ENCODE assay signal across 8 cellular contexts in the genomic region with DNA sequence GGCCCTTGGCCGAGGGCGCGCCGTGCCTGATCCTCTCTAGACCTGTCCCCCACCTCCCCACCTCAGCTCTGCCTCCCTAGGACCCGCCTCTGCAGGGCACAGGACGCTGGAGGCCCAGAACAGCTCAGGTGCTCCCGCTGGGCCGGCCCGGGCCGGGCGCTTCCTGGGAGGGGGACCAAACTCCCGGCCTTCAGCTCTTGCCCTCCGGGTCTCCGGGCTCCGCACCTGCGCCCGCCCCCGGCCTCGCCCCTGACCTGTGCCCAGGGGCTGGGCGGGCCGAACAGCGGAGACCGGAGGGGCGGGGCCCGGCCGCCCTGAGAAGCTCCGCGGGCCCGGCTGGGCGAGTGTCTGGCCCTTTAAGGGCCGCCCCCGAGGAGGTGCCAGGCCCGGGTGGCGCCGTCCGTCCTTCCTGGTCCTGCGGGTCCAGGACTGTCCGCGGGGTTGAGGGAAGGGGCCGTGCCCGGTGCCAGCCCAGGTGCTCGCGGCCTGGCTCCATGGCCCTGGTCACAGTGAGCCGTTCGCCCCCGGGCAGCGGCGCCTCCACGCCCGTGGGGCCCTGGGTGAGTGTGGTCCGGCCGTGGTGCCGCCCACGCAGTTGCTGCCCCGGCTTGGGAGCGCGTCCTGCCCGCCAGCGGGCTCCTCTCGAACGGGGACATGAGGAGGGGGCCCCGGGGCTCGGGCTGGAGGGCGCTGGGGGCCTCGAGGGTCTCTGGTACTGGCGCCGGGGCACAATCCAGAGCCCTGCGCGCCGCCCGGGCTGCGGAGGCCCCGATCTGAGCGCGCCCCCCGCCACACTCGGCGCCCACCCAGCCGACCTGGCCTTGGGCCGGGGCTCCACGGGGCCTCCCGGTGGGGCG. TPM values are rescaled to one million over a fixed set of nuclear protein-coding genes. Genes with fewer than 3 reads are reported as not detected.
DNase-seq lines count a peak whose midpoint lies in the region; ATAC-seq and TF ChIP-seq lines count a peak whose summit lies in the region.

Gene SSH3, plus strand, starts transcription at position 399 of the 857 bp plus-strand sequence. Its CDS starts 96 bp downstream, at position 495.

- no TSS peak for BruUV-seq in Panc1 (replicated peaks; lab: Mats Ljungman, UMichigan)

- DNase-seq in AG09309 (ENCODE audit: low read depth) (no peak), Panc1 (ENCODE audit: low read depth, low spot score) (no peak), cardiac septum (ENCODE audit: low spot score) (peak; percentile 94), omental fat pad (ENCODE audit: low spot score) (no peak)

- ATAC-seq in Panc1 (peak; percentile 94), omental fat pad (ENCODE audit: low FRiP score) (peak; percentile 90), HG02852 (IDR thresholded peaks at IDR 0.05; ENCODE audit: unreplicated experiment) (no peak), HG03280 (IDR thresholded peaks at IDR 0.05; ENCODE audit: unreplicated experiment) (no peak)

- peak within 1 kb of the TSS; percentile 79; the same call in 1 of the 2 replicates for H3K27ac ChIP-seq in HEK293 (ENCODE audit: extremely low read depth, low read depth, low read length)
- H3K27ac ChIP-seq in Panc1 (ENCODE audit: low read length), result peak within 1 kb of the TSS; percentile 83
- peak within 1 kb of the TSS; percentile 65 for H3K27ac ChIP-seq in angular gyrus (ENCODE audit: low read depth, low read length)

- intact Hi-C loops in Panc1 (cut with micrococcal nuclease; ENCODE audit: unreplicated experiment), result no loop called here
- intact Hi-C loops in cardiac septum (cut with DNase I), result loop anchor here (2.0 to 5.0 kb wide), 2 partner anchors 13 to 36 kb away; partner anchors contain the start of gene GRK2

- CTCF ChIA-PET in HEK293 (lab: Yijun Ruan, JAX) (interaction anchor here (0.6 to 3.4 kb wide), 5 partner anchors 8 to 292 kb away, joined by 3 to 17 read pairs (median 4); no protein-coding TSS in a partner anchor), Panc1 (lab: Charles Lee) (interaction anchor here (0.6 to 2.3 kb wide), 3 partner anchors 14 to 82 kb away, joined by 3 to 8 read pairs (median 3); no protein-coding TSS in a partner anchor)

- H3K9me3 ChIP-seq in HEK293 (ENCODE audit: control insufficient read depth, insufficient read depth, low read depth, low read length) (no peaks in the 10 kb centered on the region), Panc1 (ENCODE audit: control insufficient read depth, insufficient read depth, low read depth, low read length) (no peaks in the 10 kb centered on the region)

- H3K4me1 ChIP-seq in HEK293 (ENCODE audit: control insufficient read depth, insufficient read depth, low read length), result no peaks in the 10 kb centered on the region
- H3K4me1 ChIP-seq in Panc1 (ENCODE audit: control insufficient read depth, insufficient read depth, low read length), result peaks cover 27% of the 10 kb centered on the region

- peak within 1 kb of the TSS; percentile 72 for H3K4me3 ChIP-seq in AG09309 (ENCODE audit: control insufficient read depth, low read depth, low read length)
- H3K4me3 ChIP-seq in HEK293 (ENCODE audit: low read depth, low read length), result peak within 1 kb of the TSS; percentile 66
- peak within 1 kb of the TSS; percentile 74 to 85 for H3K4me3 ChIP-seq in Panc1 (ENCODE audit: low read depth in 2 of 2, low read length in 2 of 2)

- POLR2A ChIA-PET in HEK293 (lab: Yijun Ruan, JAX) (interaction anchor here (0.8 to 3.5 kb wide), 6 partner anchors 10 to 64 kb away, joined by 3 to 32 read pairs (median 5); partner anchors contain the start of gene ANKRD13D), Panc1 (lab: Charles Lee) (interaction anchor here (0.6 kb wide), 2 partner anchors 70 to 626 kb away, joined by 3 read pairs; no protein-coding TSS in a partner anchor)

- TF ChIP-seq CTCF in AG09309 (IDR thresholded peaks at IDR 0.05; ENCODE audit: control insufficient read depth, insufficient read depth, low read depth, low read length, missing control alignments), result no peak
- no peak for TF ChIP-seq CTCF in HEK293 (tag by site-specific recombination; IDR thresholded peaks at IDR 0.05)
- TF ChIP-seq CTCF in Panc1 (IDR thresholded peaks at IDR 0.05), result no peak
- no peak for TF ChIP-seq CTCF in omental fat pad (IDR thresholded peaks at IDR 0.05)

- in situ Hi-C loops in Panc1 (cut with HindIII; ENCODE audit: low pct_unique_long_range_greater_than_20kb, low sequenced_read_pairs), result no loop called here

- H3K36me3 ChIP-seq in HEK293 (ENCODE audit: control insufficient read depth in 2 of 2, insufficient read depth in 1 of 2, low read length in 2 of 2) (peaks cover 0 to 55% of the 10 kb centered on the region in 2 experiments; a peak in 1 of 3 replicates), Panc1 (ENCODE audit: control insufficient read depth, insufficient read depth, low read length) (no peaks in the 10 kb centered on the region; the same call in 1 of the 2 replicates)

- no peaks in the 10 kb centered on the region for H3K27me3 ChIP-seq in Panc1 (ENCODE audit: control insufficient read depth, insufficient read depth, low read length)

TF ChIP-seq in HEK293, 187 proteins besides CTCF, POLR2A, EP300 and RAD21 (continues in another document):
- TF ChIP-seq HIC1 (tag by site-specific recombination; IDR thresholded peaks at IDR 0.05) (peak; percentile 46; the same call in 1 of the 2 replicates), ZFHX2 (tag by site-specific recombination; conservative IDR thresholded peaks at IDR 0.05) (peak; percentile 80), ZNF341 (tag by site-specific recombination; IDR thresholded peaks at IDR 0.05; ENCODE audit: low read depth) (0 out of 2 replicates have a peak, but pooled peaks have one; percentile 15), ZBTB20 (tag by site-specific recombination; IDR thresholded peaks at IDR 0.05) (peak; percentile 93), ZBTB8A (tag by site-specific recombination; IDR thresholded peaks at IDR 0.05) (peak; percentile 65), ZXDB (tag by site-specific recombination; IDR thresholded peaks at IDR 0.05) (peak; percentile 85), ZNF513 (tag by site-specific recombination; IDR thresholded peaks at IDR 0.05) (no peak), IKZF3 (tag by site-specific recombination; IDR thresholded peaks at IDR 0.05) (no peak), SP3 (tag by site-specific recombination; IDR thresholded peaks at IDR 0.05) (peak; percentile 83)
- TF ChIP-seq, protein P1, sequence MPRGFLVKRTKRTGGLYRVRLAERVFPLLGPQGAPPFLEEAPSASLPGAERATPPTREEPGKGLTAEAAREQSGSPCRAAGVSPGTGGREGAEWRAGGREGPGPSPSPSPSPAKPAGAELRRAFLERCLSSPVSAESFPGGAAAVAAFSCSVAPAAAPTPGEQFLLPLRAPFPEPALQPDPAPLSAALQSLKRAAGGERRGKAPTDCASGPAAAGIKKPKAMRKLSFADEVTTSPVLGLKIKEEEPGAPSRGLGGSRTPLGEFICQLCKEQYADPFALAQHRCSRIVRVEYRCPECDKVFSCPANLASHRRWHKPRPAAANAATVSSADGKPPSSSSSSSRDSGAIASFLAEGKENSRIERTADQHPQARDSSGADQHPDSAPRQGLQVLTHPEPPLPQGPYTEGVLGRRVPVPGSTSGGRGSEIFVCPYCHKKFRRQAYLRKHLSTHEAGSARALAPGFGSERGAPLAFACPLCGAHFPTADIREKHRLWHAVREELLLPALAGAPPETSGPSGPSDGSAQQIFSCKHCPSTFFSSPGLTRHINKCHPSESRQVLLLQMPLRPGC (tag by site-specific recombination; IDR thresholded peaks at IDR 0.05), result no peak
- TF ChIP-seq, protein P2, sequence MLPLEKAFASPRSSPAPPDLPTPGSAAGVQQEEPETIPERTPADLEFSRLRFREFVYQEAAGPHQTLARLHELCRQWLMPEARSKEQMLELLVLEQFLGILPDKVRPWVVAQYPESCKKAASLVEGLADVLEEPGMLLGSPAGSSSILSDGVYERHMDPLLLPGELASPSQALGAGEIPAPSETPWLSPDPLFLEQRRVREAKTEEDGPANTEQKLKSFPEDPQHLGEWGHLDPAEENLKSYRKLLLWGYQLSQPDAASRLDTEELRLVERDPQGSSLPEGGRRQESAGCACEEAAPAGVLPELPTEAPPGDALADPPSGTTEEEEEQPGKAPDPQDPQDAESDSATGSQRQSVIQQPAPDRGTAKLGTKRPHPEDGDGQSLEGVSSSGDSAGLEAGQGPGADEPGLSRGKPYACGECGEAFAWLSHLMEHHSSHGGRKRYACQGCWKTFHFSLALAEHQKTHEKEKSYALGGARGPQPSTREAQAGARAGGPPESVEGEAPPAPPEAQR (tag by site-specific recombination; IDR thresholded peaks at IDR 0.05), result no peak

RNA-seq across cellular contexts. Expression of gene SSH3, which starts in this region (rescaled TPM):
- 79.8 TPM for total RNA-seq in Panc1 (2021; ENCODE audit: unreplicated experiment)
- polyA plus RNA-seq in Panc1 (2012; ENCODE audit: insufficient read length), result 82.6 TPM
- total RNA-seq in cardiac septum, result 22.3 TPM
- total RNA-seq in omental fat pad, result 10 to 100 TPM; 22.6 to 44.6 (median 28.3) TPM

Comparison
In these comparisons a context has a peak if more than half of its experiments do, and no peak if none do; other contexts are left out.
1. ATAC-seq: peak in Panc1 (single experiment) and omental fat pad (single experiment); none in HG02852 (single experiment) and HG03280 (single experiment).
2. Peak in every context shown above with its lines, with median percentiles within 50 percentile points of each other: H3K4me3 ChIP-seq and H3K27ac ChIP-seq.